6 cellular contexts compared by ENCODE assay signal in the genomic region with DNA sequence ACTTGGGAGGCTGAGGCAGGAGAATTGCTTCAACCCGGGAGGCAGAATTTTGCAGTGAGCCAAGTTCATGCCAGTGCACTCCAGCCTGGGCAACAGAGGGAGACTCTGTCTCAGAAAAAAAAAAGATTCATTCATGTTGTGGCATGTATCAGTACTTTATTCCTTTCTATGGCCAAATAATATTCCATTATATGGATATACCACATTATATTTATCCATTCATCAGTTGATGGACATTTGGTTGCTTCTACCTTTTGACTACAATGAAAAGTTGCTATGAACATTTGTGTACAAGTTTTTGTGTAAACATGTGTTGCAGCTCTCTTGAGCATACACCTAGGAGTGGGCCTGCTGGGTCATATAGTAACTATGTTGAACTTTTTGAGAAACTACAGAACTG. TPM values are rescaled to one million over a fixed set of nuclear protein-coding genes. Genes with fewer than 3 reads are reported as not detected.
"Had no signal": no experiment of that assay in that cellular context is flagged by ENCODE, and none has a peak within 500 bp of the region (broad histone marks: within the 10 kb centered on the region; RNA-seq: fewer than 3 reads in every experiment).

No MANE protein-coding gene starts in this region.

- H3K4me3 ChIP-seq: K562 had no signal

- DNase-seq: IMR-90, KBM-7 had no signal

- ATAC-seq: HepG2, K562 had no signal

- H3K27ac ChIP-seq: HL-60 had no signal

RNA-seq across cellular contexts. Expression of a gene that starts 54.4 kb away (rescaled TPM):
- total RNA-seq: HT1080 had no signal
